ENCODE assay signal across 20 cellular contexts in the genomic region with DNA sequence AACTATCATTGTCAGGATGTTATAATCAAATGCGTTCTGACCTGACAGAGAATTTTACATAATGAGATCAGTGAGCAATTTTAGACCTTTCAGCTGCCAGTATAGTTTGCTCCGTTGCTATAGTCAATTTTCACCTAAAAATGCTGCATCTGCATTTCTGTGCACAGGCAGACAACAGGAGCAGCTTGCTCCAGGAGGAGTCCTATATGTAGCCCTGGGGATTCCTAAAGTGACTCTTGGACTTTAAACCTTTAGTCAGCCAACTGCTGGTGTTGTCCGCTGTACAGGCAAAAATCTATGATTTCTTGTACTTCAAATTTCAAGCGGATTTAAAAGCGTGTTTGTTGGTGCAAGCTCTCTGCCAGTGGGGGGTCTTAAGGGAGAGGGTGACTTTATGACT. TPM values are rescaled to one million over a fixed set of nuclear protein-coding genes. Genes with fewer than 3 reads are reported as not detected.
DNase-seq lines count a peak whose midpoint lies in the region; ATAC-seq, FAIRE-seq and TF ChIP-seq lines count a peak whose summit lies in the region.
"Had no signal": no experiment of that assay in that cellular context is flagged by ENCODE, and none has a peak within 500 bp of the region (broad histone marks: within the 10 kb centered on the region; RNA-seq: fewer than 3 reads in every experiment).

No MANE protein-coding gene starts in this region.

- in situ Hi-C loops in K562 (cut with MboI), result no loop called here

- CTCF ChIA-PET in A549 (lab: Yijun Ruan, JAX) (interaction anchor here (1.5 kb wide), 1 partner anchor 10 kb away, joined by 3 read pairs; no protein-coding TSS in a partner anchor), K562 (lab: Yijun Ruan, JAX; ENCODE audit: low intra/inter-chr PET ratio) (no interaction called here)

- no peaks in the 10 kb centered on the region for H3K9me2 ChIP-seq in hepatocyte (replicated peaks; ENCODE audit: insufficient read depth)

- peaks cover 0 to 19% of the 10 kb centered on the region in 2 experiments for H3K27me3 ChIP-seq in K562 (ENCODE audit: control insufficient read depth in 2 of 2, insufficient read depth in 2 of 2, low read length in 2 of 2)
- no peaks in the 10 kb centered on the region for H3K27me3 ChIP-seq in liver (ENCODE audit: control insufficient read depth in 4 of 4, insufficient read depth in 4 of 4, low read length in 3 of 4)
- no peaks in the 10 kb centered on the region for H3K27me3 ChIP-seq in ascending aorta
- H3K27me3 ChIP-seq in hepatocyte, result no peaks in the 10 kb centered on the region

- H3K4me2 ChIP-seq in A549 (no peak overlapping the region), K562 (ENCODE audit: insufficient read depth, low read length) (no peak overlapping the region), hepatocyte (no peak overlapping the region)

- no peaks in the 10 kb centered on the region for H4K20me1 ChIP-seq in K562 (replicated peaks; ENCODE audit: control insufficient read depth, insufficient read depth, low read length)
- H4K20me1 ChIP-seq in hepatocyte (ENCODE audit: insufficient read depth, poor library complexity, severe bottlenecking), result no peaks in the 10 kb centered on the region

- no peaks in the 10 kb centered on the region for H3K9me1 ChIP-seq in K562 (ENCODE audit: control insufficient read depth, insufficient read depth, low read length)

- TF ChIP-seq CTCF in A549 (IDR thresholded peaks at IDR 0.05) (no peak), K562 (IDR thresholded peaks at IDR 0.05 in 2 of 3, conservative IDR thresholded peaks at IDR 0.05 in 1 of 3; ENCODE audit: insufficient read depth in 2 of 3, low read depth in 1 of 3, low read length in 3 of 3) (no peak), liver (IDR thresholded peaks at IDR 0.05; ENCODE audit: low read depth, low read length, missing input control) (no peak), ascending aorta (IDR thresholded peaks at IDR 0.05) (no peak), hepatocyte (IDR thresholded peaks at IDR 0.05; ENCODE audit: poor library complexity) (no peak)

- FAIRE-seq in A549 (lab: Jason Lieb, UNC) (no peak), K562 (lab: Jason Lieb, UNC) (no peak)
- FAIRE-seq: D721Med, GM12878, GM19239 had no signal

- H3K27ac ChIP-seq in A549, result no peak overlapping the region
- H3K27ac ChIP-seq in K562 (ENCODE audit: extremely low read depth, low read depth, low read length), result no peak overlapping the region
- no peak overlapping the region for H3K27ac ChIP-seq in liver (ENCODE audit: low read depth in 1 of 2, low read length in 2 of 2)
- no peak overlapping the region for H3K27ac ChIP-seq in ascending aorta
- no peak overlapping the region for H3K27ac ChIP-seq in hepatocyte
- H3K27ac ChIP-seq: GM23248 had no signal

- ATAC-seq in A549, result no peak
- no peak for ATAC-seq in K562
- ATAC-seq: GM12878, HCT116 had no signal

- TF ChIP-seq EP300 in A549 (IDR thresholded peaks at IDR 0.05) (no peak), K562 (IDR thresholded peaks at IDR 0.05; ENCODE audit: low read length) (no peak)

- WGBS in A549 (ENCODE audit: missing lambda C conversion rate), result 76% methylated on average over 5 of the region's 5 CpGs
- 5% methylated on average over 4 of the region's 5 CpGs for WGBS in K562 (ENCODE audit: insufficient coverage, low coverage, missing lambda C conversion rate)
- 69% methylated on average over 5 of the region's 5 CpGs for WGBS in liver
- 81% methylated on average over 5 of the region's 5 CpGs for WGBS in hepatocyte (ENCODE audit: low lambda C conversion rate, missing lambda C conversion rate)

- H3K79me2 ChIP-seq in K562 (ENCODE audit: control insufficient read depth, insufficient read depth, low read length) (no peaks in the 10 kb centered on the region), hepatocyte (no peaks in the 10 kb centered on the region)

- H3K9me3 ChIP-seq in A549, result no peaks in the 10 kb centered on the region
- H3K9me3 ChIP-seq in K562 (replicated peaks; ENCODE audit: control insufficient read depth, insufficient read depth, low read depth, low read length), result no peaks in the 10 kb centered on the region
- no peaks in the 10 kb centered on the region for H3K9me3 ChIP-seq in liver (ENCODE audit: control insufficient read depth in 4 of 4, low read length in 3 of 4)
- no peaks in the 10 kb centered on the region for H3K9me3 ChIP-seq in ascending aorta
- no peaks in the 10 kb centered on the region for H3K9me3 ChIP-seq in hepatocyte (ENCODE audit: low read depth)

- no TSS peak for BruUV-seq in K562 (replicated peaks; lab: Mats Ljungman, UMichigan)

- TF ChIP-seq RAD21 in A549 (conservative IDR thresholded peaks at IDR 0.05 in 1 of 2, IDR thresholded peaks at IDR 0.05 in 1 of 2) (no peak), K562 (CRISPR knock-in tag; conservative IDR thresholded peaks at IDR 0.05 in 1 of 2, IDR thresholded peaks at IDR 0.05 in 1 of 2) (no peak), liver (IDR thresholded peaks at IDR 0.05) (no peak)

- TF ChIP-seq POLR2A in A549 (IDR thresholded peaks at IDR 0.05; ENCODE audit: low read length), result no peak
- no peak for TF ChIP-seq POLR2A in K562 (conservative IDR thresholded peaks at IDR 0.05)

- no peak overlapping the region for H3K4me3 ChIP-seq in A549
- no peak overlapping the region for H3K4me3 ChIP-seq in K562
- H3K4me3 ChIP-seq in liver (ENCODE audit: low read depth in 1 of 3, low read length in 3 of 3), result no peak overlapping the region
- H3K4me3 ChIP-seq in ascending aorta, result no peak overlapping the region
- H3K4me3 ChIP-seq in hepatocyte, result no peak overlapping the region
- H3K4me3 ChIP-seq: GM12878, GM23248 had no signal

- H3K4me1 ChIP-seq in A549 (no peaks in the 10 kb centered on the region), K562 (replicated peaks in 1 of 2; ENCODE audit: control insufficient read depth in 2 of 2, insufficient read depth in 2 of 2, low read length in 2 of 2) (peaks cover 0 to 3% of the 10 kb centered on the region in 2 experiments; a peak in 1 of 5 replicates), liver (ENCODE audit: control insufficient read depth in 4 of 4, insufficient read depth in 4 of 4, low read length in 3 of 4) (no peaks in the 10 kb centered on the region), ascending aorta (no peaks in the 10 kb centered on the region), hepatocyte (ENCODE audit: insufficient read depth) (no peaks in the 10 kb centered on the region)

- DNase-seq in A549 (ENCODE audit: low read depth in 1 of 2, low spot score in 1 of 2) (no peak), K562 (ENCODE audit: extremely low read depth in 1 of 4, low spot score in 3 of 4) (no peak), ascending aorta (ENCODE audit: low spot score in 2 of 2) (no peak), hepatocyte (ENCODE audit: low spot score) (no peak), CD1c-positive myeloid dendritic cell (ENCODE audit: extremely low spot score) (no peak)
- DNase-seq: 8988T; C1 segment of cervical spinal cord; CD4-positive, CD25-positive, alpha-beta regulatory T cell; CD8-positive, alpha-beta memory T cell; DMS 273 treated with DMSO at 0.1 percent for 48 hours; DMS79; EL; GDM1; GM23248; H9 had no signal

- H3K9ac ChIP-seq in K562 (ENCODE audit: insufficient read depth in 1 of 2, low read depth in 2 of 2, low read length in 2 of 2) (no peak overlapping the region), liver (ENCODE audit: low read depth in 1 of 2, low read length in 2 of 2) (no peak overlapping the region)
- H3K9ac ChIP-seq: GM23248 had no signal

- no peak overlapping the region for H2AFZ ChIP-seq in K562 (ENCODE audit: low read depth, low read length)
- no peak overlapping the region for H2AFZ ChIP-seq in hepatocyte
- H2AFZ ChIP-seq: GM23248 had no signal

- no peaks in the 10 kb centered on the region for H3K36me3 ChIP-seq in K562 (ENCODE audit: control insufficient read depth, insufficient read depth, low read length)
- peaks cover 0 to 3% (median 1%) of the 10 kb centered on the region in 4 donors for H3K36me3 ChIP-seq in liver (ENCODE audit: control insufficient read depth in 4 of 4, insufficient read depth in 3 of 4, low read depth in 1 of 4, low read length in 3 of 4)
- H3K36me3 ChIP-seq in ascending aorta, result peaks cover 0 to 10% of the 10 kb centered on the region in 2 donors
- no peaks in the 10 kb centered on the region for H3K36me3 ChIP-seq in hepatocyte (replicated peaks; ENCODE audit: insufficient read depth, low read depth)

- POLR2A ChIA-PET in A549 (lab: Yijun Ruan, JAX) (no interaction called here), K562 (lab: Yijun Ruan, JAX) (no interaction called here)

- intact Hi-C loops in K562 (cut with micrococcal nuclease), result no loop called here
- intact Hi-C loops in ascending aorta (cut with DNase I), result no loop called here

TF ChIP-seq in A549, 52 proteins besides CTCF, POLR2A, EP300 and RAD21 (continues in another document):
- TF ChIP-seq MAFK (IDR thresholded peaks at IDR 0.05; ENCODE audit: partially characterized antibody), result peak; percentile 81

TF ChIP-seq in K562, 482 proteins besides CTCF, POLR2A, EP300 and RAD21 (continues in another document):
- peak; percentile 47 for TF ChIP-seq ZNF316 (IDR thresholded peaks at IDR 0.05)

RNA-seq across cellular contexts. Expression of a gene that starts 25.7 kb away (rescaled TPM):
- polyA plus RNA-seq in A549 (2011; rRNA removed) (1.1 TPM in 2 replicates), A549 (2017; fragmentation: RNase III; extraction: RNeasy Plus Mini Kit Qiagen cat#74134 plus additional on column Dnase treatment) (0.37 to 0.55 TPM (median 0.38 TPM) in 3 replicates), K562 (2011; rRNA removed) (not detected in 2 replicates), K562 (2014; fragmentation: Illumina TruSeq; extraction: Trizol) (not detected in 2 replicates), K562 (2014; fragmentation: Nextera tagmentation; extraction: Ambion mirVana) (not detected), K562 (2014; rRNA removed) (not detected in 2 replicates), liver (1 to 10 TPM in 1 of 2 donors, under 1 TPM in 1; 0.28 to 1.4 TPM), hepatocyte (0.79 and 1.3 TPM in 2 replicates)
- polyA plus RNA-seq in A549 (2012; cell fraction: cytosol; rRNA removed), result 0.93 and 1.0 TPM in 2 replicates
- polyA plus RNA-seq in A549 (2012; cell fraction: nucleus; rRNA removed), result 0.61 and 1.1 TPM in 2 replicates
- polyA minus RNA-seq in A549 (2011; rRNA and poly(A)+ RNA removed), result 1.0 and 1.6 TPM in 2 replicates
- total RNA-seq in K562 (2011; cell fraction: chromatin; rRNA removed; ENCODE audit: low replicate concordance), result not detected in 2 replicates
- total RNA-seq in K562 (2011; cell fraction: nucleolus; rRNA removed), result not detected in 2 replicates
- not detected in 2 replicates for total RNA-seq in K562 (2011; cell fraction: nucleoplasm; rRNA removed)
- total RNA-seq in K562 (2014; rRNA removed) (not detected in 2 replicates), K562 (2014; rRNA removed; fragmentation: Illumina TruSeq; extraction: Trizol) (not detected in 2 replicates), K562 (2015; rRNA removed; fragmentation: Illumina TruSeq; extraction: Trizol) (not detected in 2 replicates), K562 (2021) (not detected in 2 replicates), liver (1 to 10 TPM in 1 of 2 donors, under 1 TPM in 1; 0.79 to 3.7 TPM), ascending aorta (15.8 TPM), hepatocyte (1.8 and 2.1 TPM in 2 replicates)
- polyA plus RNA-seq in K562 (2011; cell fraction: cytosol; rRNA removed), result not detected in 2 replicates
- not detected in 2 replicates for polyA plus RNA-seq in K562 (2011; cell fraction: nucleus; rRNA removed)
- not detected in 2 replicates for polyA plus RNA-seq in K562 (2012)
- polyA minus RNA-seq in K562 (2011; rRNA and poly(A)+ RNA removed), result not detected in 2 replicates
- not detected in 2 replicates for polyA minus RNA-seq in K562 (2011; cell fraction: cytosol; rRNA and poly(A)+ RNA removed)
- polyA minus RNA-seq in K562 (2011; cell fraction: nucleus; rRNA and poly(A)+ RNA removed), result not detected in 2 replicates
- total RNA-seq: CD4-positive, CD25-positive, alpha-beta regulatory T cell; GM23248 had no signal
- polyA plus RNA-seq: GM23248 had no signal
